ENCODE assay signal across 10 cellular contexts in genomic region chr22:41415554-41415953, GRCh38. TPM values are rescaled to one million over a fixed set of nuclear protein-coding genes. Genes with fewer than 3 reads are reported as not detected.
DNase-seq lines count a peak whose midpoint lies in the region; ATAC-seq, FAIRE-seq and TF ChIP-seq lines count a peak whose summit lies in the region.
"Had no signal": no experiment of that assay in that cellular context is flagged by ENCODE, and none has a peak within 500 bp of the region (broad histone marks: within the 10 kb centered on the region; RNA-seq: fewer than 3 reads in every experiment).

No MANE protein-coding gene starts in this region.

- peak overlapping the region; percentile 78 for H3K9ac ChIP-seq in SU-DHL-6 (ENCODE audit: low read length)

- peak overlapping the region; percentile 88 for H3K4me3 ChIP-seq in GM12864 (ENCODE audit: low read depth, low read length)
- H3K4me3 ChIP-seq in SU-DHL-6 (ENCODE audit: insufficient read depth, low read length, poor library complexity, severe bottlenecking) = peak overlapping the region; percentile 61
- peak overlapping the region in 1 of 4 donors; percentile 32 for H3K4me3 ChIP-seq in esophagus squamous epithelium
- peak overlapping the region in 4 of 8 donors; percentile 66 to 89 (median 72) for H3K4me3 ChIP-seq in spleen
- H3K4me3 ChIP-seq: mucosa of descending colon had no signal

- peaks cover 39% of the 10 kb centered on the region for H3K4me1 Mint-ChIP-seq in chondrocyte (ENCODE audit: low read depth)

- H3K27me3 ChIP-seq in SU-DHL-6 (ENCODE audit: low read length) (no peaks in the 10 kb centered on the region), esophagus squamous epithelium (no peaks in the 10 kb centered on the region), spleen (replicated peaks in 1 of 7) (no peaks in the 10 kb centered on the region)

- FAIRE-seq in GM19239 (lab: Jason Lieb, UNC) = no peak

- H3K79me2 ChIP-seq in SU-DHL-6 (ENCODE audit: insufficient read depth, low read length) = peaks cover 25% of the 10 kb centered on the region

- H3K4me1 ChIP-seq in esophagus squamous epithelium (peaks cover 29 to 81% (median 50%) of the 10 kb centered on the region in 3 donors), spleen (peaks cover 40 to 84% (median 71%) of the 10 kb centered on the region in 6 donors)

- H3K4me2 ChIP-seq in SU-DHL-6 (ENCODE audit: low read depth, low read length, poor library complexity, severe bottlenecking) = peak overlapping the region; percentile 76

- ATAC-seq in HG02623 (IDR thresholded peaks at IDR 0.05; ENCODE audit: unreplicated experiment) = no peak
- ATAC-seq: mucosa of descending colon had no signal

- TF ChIP-seq POLR2A in esophagus squamous epithelium (IDR thresholded peaks at IDR 0.05) (no peak), spleen (IDR thresholded peaks at IDR 0.05) (no peak)

- DNase-seq in GM12864 (ENCODE audit: low read depth) (no peak), esophagus squamous epithelium (lab: John Stamatoyannopoulos, UW) (no peak), spleen (no peak), GM19239 (ENCODE audit: insufficient read length, low spot score) (no peak), glomerular visceral epithelial cell (ENCODE audit: extremely low spot score) (no peak), chondrocyte (ENCODE audit: low spot score) (no peak)
- DNase-seq: mucosa of descending colon, NCI-H524 had no signal

- H3K27ac Mint-ChIP-seq in chondrocyte (ENCODE audit: unreplicated experiment) = no peak overlapping the region

- no peaks in the 10 kb centered on the region for H3K36me3 Mint-ChIP-seq in chondrocyte (ENCODE audit: low read depth)

- H3F3A ChIP-seq in SU-DHL-6 (ENCODE audit: insufficient read depth) = peaks cover 12% of the 10 kb centered on the region

- H3K36me3 ChIP-seq in SU-DHL-6 (ENCODE audit: low read length) (no peaks in the 10 kb centered on the region), esophagus squamous epithelium (no peaks in the 10 kb centered on the region), spleen (peaks cover 0 to 7% (median 0%) of the 10 kb centered on the region in 6 donors)

- no peaks in the 10 kb centered on the region for H3K9me3 Mint-ChIP-seq in chondrocyte (ENCODE audit: low read depth)

- no peak overlapping the region for H2AFZ ChIP-seq in SU-DHL-6 (ENCODE audit: low read depth, low read length, severe bottlenecking)

- intact Hi-C loops in esophagus squamous epithelium (cut with DNase I) (no loop called here), spleen (cut with DNase I; ENCODE audit: low total_unique reads) (no loop called here)

- H3K9me2 ChIP-seq in SU-DHL-6 (replicated peaks; ENCODE audit: insufficient read depth, low read length) = no peaks in the 10 kb centered on the region

- TF ChIP-seq CTCF in GM12864 (IDR thresholded peaks at IDR 0.05; ENCODE audit: low read depth, low read length, missing control alignments) (no peak), SU-DHL-6 (IDR thresholded peaks at IDR 0.05; ENCODE audit: insufficient read depth, low read length, poor library complexity, severe bottlenecking) (no peak), esophagus squamous epithelium (IDR thresholded peaks at IDR 0.05) (no peak), spleen (IDR thresholded peaks at IDR 0.05 in 8 of 11, conservative IDR thresholded peaks at IDR 0.05 in 3 of 11) (no peak), chondrocyte (IDR thresholded peaks at IDR 0.05) (no peak)

- no peaks in the 10 kb centered on the region for H3K27me3 Mint-ChIP-seq in chondrocyte (ENCODE audit: low read depth)

- H3K4me3 Mint-ChIP-seq in chondrocyte (ENCODE audit: unreplicated experiment) = no peak overlapping the region

- peak overlapping the region; percentile 82; the same call in 1 of the 2 replicates for H3K27ac ChIP-seq in SU-DHL-6 (ENCODE audit: low read depth, low read length)
- H3K27ac ChIP-seq in esophagus squamous epithelium = peak overlapping the region; percentile 7 to 100 (median 89)
- peak overlapping the region in 7 of 8 donors; percentile 19 to 100 (median 100) for H3K27ac ChIP-seq in spleen

- H4K20me1 ChIP-seq in SU-DHL-6 (ENCODE audit: low read depth, low read length) = no peaks in the 10 kb centered on the region

- 97% methylated on average over 4 of the region's 4 CpGs; no CpG with 5 or more reads in 1 of the 2 donors for WGBS in esophagus squamous epithelium, 2 donors
- WGBS in spleen, 5 donors = 74 to 94% (median 92%) methylated on average over 4 of the region's 4 CpGs

- H3K9me3 ChIP-seq in SU-DHL-6 (ENCODE audit: insufficient read depth, low read length) = no peaks in the 10 kb centered on the region
- H3K9me3 ChIP-seq in esophagus squamous epithelium = no peaks in the 10 kb centered on the region
- H3K9me3 ChIP-seq in spleen = no peaks in the 10 kb centered on the region
- H3K9me3 ChIP-seq: mucosa of descending colon had no signal

RNA-seq across cellular contexts. Expression of gene TOB2, which starts 31.0 kb away (rescaled TPM):
- total RNA-seq in esophagus squamous epithelium = 10 to 100 TPM; 15.7 to 30.5 (median 21.0) TPM
- total RNA-seq in spleen = 10 to 100 TPM; 30.9 to 52.4 (median 44.8) TPM
- 10 to 100 TPM in 1 of 3 donors, 1 to 10 TPM in 2; 7.5 to 17.1 (median 8.9) TPM for polyA plus RNA-seq in spleen
- total RNA-seq in chondrocyte = 37.7 to 42.0 TPM (median 40.8 TPM) in 3 replicates

RNA-seq across cellular contexts. Expression of gene TEF, which starts 33.8 kb away (rescaled TPM):
- total RNA-seq in esophagus squamous epithelium = 10 to 100 TPM in 2 of 4 donors, 1 to 10 TPM in 2; 3.0 to 17.4 (median 9.7) TPM
- 10 to 100 TPM in 6 of 7 donors, 1 to 10 TPM in 1; 7.6 to 29.9 (median 13.6) TPM for total RNA-seq in spleen
- polyA plus RNA-seq in spleen = 1 to 10 TPM; 2.2 to 7.6 (median 3.0) TPM
- 3.2 to 5.9 TPM (median 3.6 TPM) in 3 replicates for total RNA-seq in chondrocyte

RNA-seq across cellular contexts. Expression of gene PHF5A, which starts 52.9 kb away (rescaled TPM):
- 10 to 100 TPM; 21.5 to 47.3 (median 41.5) TPM for total RNA-seq in esophagus squamous epithelium
- total RNA-seq in spleen = 10 to 100 TPM; 29.6 to 41.2 (median 34.7) TPM
- 10 to 100 TPM; 35.3 to 67.5 (median 50.3) TPM for polyA plus RNA-seq in spleen
- 22.5 to 32.4 TPM (median 26.8 TPM) in 3 replicates for total RNA-seq in chondrocyte

RNA-seq across cellular contexts. Expression of gene ACO2, which starts 53.4 kb away (rescaled TPM):
- total RNA-seq in esophagus squamous epithelium = 10 to 100 TPM; 83.7 to 90.4 (median 87.0) TPM
- total RNA-seq in spleen = 10 to 100 TPM; 51.7 to 82.0 (median 76.2) TPM
- polyA plus RNA-seq in spleen = 10 to 100 TPM; 21.4 to 31.7 (median 25.5) TPM
- 60.9 to 85.6 TPM (median 62.4 TPM) in 3 replicates for total RNA-seq in chondrocyte
